ENCODE assay signal across 8 cellular contexts in genomic region chr6:25050356-25050755, GRCh38.
DNase-seq lines count a peak whose midpoint lies in the region; TF ChIP-seq lines count a peak whose summit lies in the region.

No MANE protein-coding gene starts in this region.

- H3K4me3 ChIP-seq in brain microvascular endothelial cell (ENCODE audit: low read depth, low read length), result no peak overlapping the region
- H3K4me3 ChIP-seq in smooth muscle cell, result no peak overlapping the region
- H3K4me3 ChIP-seq in esophagus muscularis mucosa, result no peak overlapping the region

- H4K20me1 ChIP-seq in smooth muscle cell (ENCODE audit: low read depth), result no peaks in the 10 kb centered on the region

- TF ChIP-seq POLR2A in esophagus muscularis mucosa (IDR thresholded peaks at IDR 0.05; ENCODE audit: low read depth), result no peak

- H3K4me1 ChIP-seq in smooth muscle cell (ENCODE audit: low read depth) (peaks cover 11% of the 10 kb centered on the region), esophagus muscularis mucosa (peaks cover 0 to 10% (median 0%) of the 10 kb centered on the region in 4 donors)

- 17% methylated on average over 6 of the region's 6 CpGs for WGBS in smooth muscle cell (ENCODE audit: low lambda C conversion rate)
- WGBS in esophagus muscularis mucosa, result 28% methylated on average over 6 of the region's 6 CpGs

- intact Hi-C loops in esophagus muscularis mucosa (cut with DNase I), result no loop called here

- no peak for TF ChIP-seq EP300 in esophagus muscularis mucosa (IDR thresholded peaks at IDR 0.05)

- H3K27me3 ChIP-seq in brain microvascular endothelial cell (replicated peaks), result no peaks in the 10 kb centered on the region
- no peaks in the 10 kb centered on the region for H3K27me3 ChIP-seq in smooth muscle cell (ENCODE audit: low read depth)
- no peaks in the 10 kb centered on the region for H3K27me3 ChIP-seq in esophagus muscularis mucosa

- H3K4me2 ChIP-seq in smooth muscle cell, result peak overlapping the region; percentile 66

- H2AFZ ChIP-seq in smooth muscle cell (ENCODE audit: low read depth), result peak overlapping the region; percentile 1

- H3K27ac ChIP-seq in brain microvascular endothelial cell (no peak overlapping the region), smooth muscle cell (ENCODE audit: low read depth) (peak overlapping the region; percentile 96), esophagus muscularis mucosa (replicated peaks in 1 of 4) (no peak overlapping the region)

- in situ Hi-C loops in brain microvascular endothelial cell (cut with HindIII; ENCODE audit: low pct_ligation_motif_present, low sequenced_read_pairs), result no loop called here

- DNase-seq in HCEC 1CT (peak; percentile 82), T follicular helper cell (ENCODE audit: low read depth) (peak; percentile 46), brain microvascular endothelial cell (peak; percentile 34), smooth muscle cell (lab: John Stamatoyannopoulos, UW; ENCODE audit: unreplicated experiment) (no peak), esophagus muscularis mucosa (ENCODE audit: extremely low spot score) (no peak), NCI-H524 (lab: John Stamatoyannopoulos, UW) (no peak), iPS-NIHi7 (ENCODE audit: extremely low spot score) (no peak), RPMI8226 (no peak)

- H3K9me3 ChIP-seq in smooth muscle cell (replicated peaks; ENCODE audit: low read depth) (no peaks in the 10 kb centered on the region), esophagus muscularis mucosa (no peaks in the 10 kb centered on the region)

- peak overlapping the region; percentile 7 for H3K9ac ChIP-seq in smooth muscle cell (ENCODE audit: low read depth)

- TF ChIP-seq CTCF in brain microvascular endothelial cell (IDR thresholded peaks at IDR 0.05; ENCODE audit: low read depth, low read length, missing control alignments) (no peak), smooth muscle cell (IDR thresholded peaks at IDR 0.05; ENCODE audit: borderline replicate concordance, insufficient read depth, poor library complexity, severe bottlenecking) (no peak), esophagus muscularis mucosa (IDR thresholded peaks at IDR 0.05) (no peak)

- no peaks in the 10 kb centered on the region for H3K79me2 ChIP-seq in smooth muscle cell (ENCODE audit: low read depth)

- H3F3A ChIP-seq in smooth muscle cell (ENCODE audit: low read depth), result peaks cover 26% of the 10 kb centered on the region

- H3K36me3 ChIP-seq in brain microvascular endothelial cell (replicated peaks), result no peaks in the 10 kb centered on the region
- no peaks in the 10 kb centered on the region for H3K36me3 ChIP-seq in smooth muscle cell (ENCODE audit: low read depth)
- H3K36me3 ChIP-seq in esophagus muscularis mucosa, result no peaks in the 10 kb centered on the region

Comparison
In these comparisons a context has a peak if more than half of its experiments do, and no peak if none do; other contexts are left out.
1. DNase-seq: peak in HCEC 1CT (single experiment), T follicular helper cell (single experiment) and brain microvascular endothelial cell (single experiment); none in smooth muscle cell (single experiment), esophagus muscularis mucosa (single experiment), NCI-H524 (0 of 2), iPS-NIHi7 (single experiment) and RPMI8226 (single experiment).